39 cellular contexts compared by ENCODE assay signal in the genomic region with DNA sequence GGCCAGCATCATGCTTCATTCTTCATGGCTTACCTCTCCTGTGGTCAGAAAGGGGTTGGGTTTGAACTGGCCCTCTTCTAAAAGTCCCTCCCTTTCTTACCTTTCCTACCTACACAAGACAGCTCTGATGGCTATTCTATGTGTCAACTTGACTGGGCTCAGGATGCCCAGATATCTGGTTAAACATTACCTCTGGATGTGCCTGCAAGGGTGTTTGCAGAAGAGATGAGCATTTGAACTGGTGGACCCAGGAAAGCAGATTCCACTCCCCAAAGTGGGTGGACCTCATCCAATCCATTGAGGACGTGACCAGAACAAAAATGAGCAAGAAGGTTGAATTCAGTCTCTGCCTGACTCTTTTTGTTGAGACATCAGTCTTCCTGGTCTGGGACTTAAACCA.
"Had no signal": no experiment of that assay in that cellular context is flagged by ENCODE, and none has a peak within 500 bp of the region (broad histone marks: within the 10 kb centered on the region; RNA-seq: fewer than 3 reads in every experiment).

No MANE protein-coding gene starts in this region.

- H3K4me3 ChIP-seq: adrenal gland, ascending aorta, body of pancreas, breast epithelium, cardiac muscle cell had no signal

- H3K9me3 ChIP-seq: adrenal gland, ascending aorta had no signal

- H3K27me3 ChIP-seq: adrenal gland, ascending aorta, body of pancreas, brain microvascular endothelial cell, breast epithelium, cardiac muscle cell had no signal

- DNase-seq: activated effector memory CD4-positive, alpha-beta T cell treated with anti-CD3 and anti-CD28 coated beads, Interleukin-2, amount 50 U/mL, for 16 hours; activated effector memory CD4-positive, alpha-beta T cell treated with Interleukin-2 at 50 U/mL for 16 hours; activated gamma-delta T cell; activated gamma-delta T cell treated with Interleukin-2 at 50 U/mL for 16 hours; activated naive CD4-positive, alpha-beta T cell; activated naive CD4-positive, alpha-beta T cell treated with anti-CD3 and anti-CD28 coated beads for 36 hours; activated naive CD4-positive, alpha-beta T cell treated with anti-CD3 and anti-CD28 coated beads, Interleukin-2, amount 10 ng/mL, durations not matched to agents 7 days and 5 days; activated naive CD4-positive, alpha-beta T cell treated with anti-CD3 and anti-CD28 coated beads, Interleukin-2, amount 50 U/mL, for 16 hours; activated naive CD4-positive, alpha-beta T cell treated with Interleukin-2 at 50 U/mL for 16 hours; activated naive CD8-positive, alpha-beta T cell treated with anti-CD3 and anti-CD28 coated beads for 36 hours; activated naive CD8-positive, alpha-beta T cell treated with anti-CD3 and anti-CD28 coated beads, Interleukin-2, amount 10 ng/mL, durations not matched to agents 7 days and 5 days; activated naive CD8-positive, alpha-beta T cell treated with anti-CD3 and anti-CD28 coated beads, Interleukin-2, amount 50 U/mL, for 24 hours; activated T-cell treated with anti-CD3 and anti-CD28 coated beads, Interleukin-2, amount 50 U/mL, for 1 hour; activated T-cell treated with anti-CD3 and anti-CD28 coated beads, Interleukin-2, amount 50 U/mL, for 24 hours; activated T-cell treated with anti-CD3 and anti-CD28 coated beads, Interleukin-2, amount 50 U/mL, for 4 hours; activated T-cell treated with anti-CD3 and anti-CD28 coated beads, Interleukin-2, amount 50 U/mL, for 48 hours; activated T-cell treated with anti-CD3 and anti-CD28 coated beads, Interleukin-2, amount 50 U/mL, for 72 hours; adrenal gland; amniotic stem cell; amygdala; anterior cingulate cortex; aorta; body of pancreas; brain microvascular endothelial cell; caudate nucleus; central memory CD4-positive, alpha-beta T cell; cerebellar nuclear complex had no signal

- H3K36me3 Mint-ChIP-seq: activated naive CD4-positive, alpha-beta T cell treated with anti-CD3 and anti-CD28 coated beads, Interleukin-2, amount 10 ng/mL, durations not matched to agents 7 days and 5 days; activated naive CD4-positive, alpha-beta T cell treated with anti-CD3 and anti-CD28 coated beads, Interleukin-2, amount 50 U/mL, for 24 hours; activated naive CD8-positive, alpha-beta T cell treated with anti-CD3 and anti-CD28 coated beads for 36 hours; activated naive CD8-positive, alpha-beta T cell treated with anti-CD3 and anti-CD28 coated beads, Interleukin-2, amount 10 ng/mL, durations not matched to agents 7 days and 5 days had no signal

- H3K36me3 ChIP-seq: adrenal gland, ascending aorta, brain microvascular endothelial cell, breast epithelium, cardiac muscle cell had no signal

- ATAC-seq: activated naive CD4-positive, alpha-beta T cell treated with anti-CD3 and anti-CD28 coated beads, Interleukin-2, amount 50 U/mL, for 72 hours; activated naive CD8-positive, alpha-beta T cell treated with anti-CD3 and anti-CD28 coated beads, Interleukin-2, amount 50 U/mL, for 24 hours; activated T-cell treated with anti-CD3 and anti-CD28 coated beads, Interleukin-2, amount 50 U/mL, for 4 hours; activated T-cell treated with anti-CD3 and anti-CD28 coated beads, Interleukin-2, amount 50 U/mL, for 72 hours; activated T-helper 17 cell treated with anti-CD3 and anti-CD28 coated beads, Interleukin-2, amount 50 U/mL, for 72 hours; body of pancreas had no signal

- FAIRE-seq: colon had no signal

- H3K27me3 Mint-ChIP-seq: activated naive CD4-positive, alpha-beta T cell treated with anti-CD3 and anti-CD28 coated beads, Interleukin-2, amount 10 ng/mL, durations not matched to agents 7 days and 5 days; activated naive CD8-positive, alpha-beta T cell; activated naive CD8-positive, alpha-beta T cell treated with anti-CD3 and anti-CD28 coated beads for 36 hours; activated naive CD8-positive, alpha-beta T cell treated with anti-CD3 and anti-CD28 coated beads, Interleukin-2, amount 10 ng/mL, durations not matched to agents 7 days and 5 days; activated T-cell treated with anti-CD3 and anti-CD28 coated beads, Interleukin-2, amount 50 U/mL, for 24 hours; activated T-helper 17 cell treated with anti-CD3 and anti-CD28 coated beads, Interleukin-2, amount 50 U/mL, for 72 hours; brain; central memory CD8-positive, alpha-beta T cell had no signal

- H3K27ac Mint-ChIP-seq: activated naive CD4-positive, alpha-beta T cell treated with anti-CD3 and anti-CD28 coated beads for 36 hours; activated naive CD4-positive, alpha-beta T cell treated with anti-CD3 and anti-CD28 coated beads, Interleukin-2, amount 10 ng/mL, durations not matched to agents 7 days and 5 days; activated naive CD4-positive, alpha-beta T cell treated with anti-CD3 and anti-CD28 coated beads, Interleukin-2, amount 50 U/mL, for 24 hours; activated naive CD4-positive, alpha-beta T cell treated with anti-CD3 and anti-CD28 coated beads, Interleukin-2, amount 50 U/mL, for 72 hours; activated naive CD8-positive, alpha-beta T cell; activated naive CD8-positive, alpha-beta T cell treated with anti-CD3 and anti-CD28 coated beads for 36 hours; activated naive CD8-positive, alpha-beta T cell treated with anti-CD3 and anti-CD28 coated beads, Interleukin-2, amount 10 ng/mL, durations not matched to agents 7 days and 5 days; activated naive CD8-positive, alpha-beta T cell treated with anti-CD3 and anti-CD28 coated beads, Interleukin-2, amount 50 U/mL, for 24 hours; activated T-cell treated with anti-CD3 and anti-CD28 coated beads, Interleukin-2, amount 50 U/mL, for 24 hours; activated T-cell treated with anti-CD3 and anti-CD28 coated beads, Interleukin-2, amount 50 U/mL, for 72 hours; activated T-helper 1 cell treated with anti-CD3 and anti-CD28 coated beads, Interleukin-12 subunit alpha, Interleukin-12 subunit beta, Interleukin-2, Interleukin-4 antibody, amounts not matched to agents 30 ng/mL and 10 ng/mL and 1 ng/mL, durations not matched to agents 14 hours and 24 hours and 36 hours; activated T-helper 17 cell treated with anti-CD3 and anti-CD28 coated beads, Interleukin-2, amount 50 U/mL, for 72 hours; activated T-helper 2 cell treated with anti-CD3 and anti-CD28 coated beads, Interferon-gamma antibody, Interleukin-2, Interleukin-4, amounts not matched to agents 10 μg/mL and 5 μg/mL and 100 μg/mL, durations not matched to agents 14 hours and 24 hours and 36 hours; brain had no signal

- H3K9me3 Mint-ChIP-seq: central memory CD8-positive, alpha-beta T cell had no signal

- H3K27ac ChIP-seq: adrenal gland, ascending aorta, body of pancreas, brain microvascular endothelial cell, breast epithelium, cardiac muscle cell had no signal

- H3K4me3 Mint-ChIP-seq: activated naive CD4-positive, alpha-beta T cell treated with anti-CD3 and anti-CD28 coated beads for 36 hours; activated naive CD4-positive, alpha-beta T cell treated with anti-CD3 and anti-CD28 coated beads, Interleukin-2, amount 10 ng/mL, durations not matched to agents 7 days and 5 days; activated naive CD4-positive, alpha-beta T cell treated with anti-CD3 and anti-CD28 coated beads, Interleukin-2, amount 50 U/mL, for 24 hours; activated naive CD8-positive, alpha-beta T cell; activated naive CD8-positive, alpha-beta T cell treated with anti-CD3 and anti-CD28 coated beads for 36 hours; activated naive CD8-positive, alpha-beta T cell treated with anti-CD3 and anti-CD28 coated beads, Interleukin-2, amount 10 ng/mL, durations not matched to agents 7 days and 5 days; activated naive CD8-positive, alpha-beta T cell treated with anti-CD3 and anti-CD28 coated beads, Interleukin-2, amount 50 U/mL, for 24 hours; activated T-cell treated with anti-CD3 and anti-CD28 coated beads, Interleukin-2, amount 50 U/mL, for 24 hours; activated T-cell treated with anti-CD3 and anti-CD28 coated beads, Interleukin-2, amount 50 U/mL, for 4 hours; activated T-cell treated with anti-CD3 and anti-CD28 coated beads, Interleukin-2, amount 50 U/mL, for 72 hours; activated T-helper 1 cell treated with anti-CD3 and anti-CD28 coated beads, Interleukin-12 subunit alpha, Interleukin-12 subunit beta, Interleukin-2, Interleukin-4 antibody, amounts not matched to agents 30 ng/mL and 10 ng/mL and 1 ng/mL, durations not matched to agents 14 hours and 24 hours and 36 hours; activated T-helper 17 cell treated with anti-CD3 and anti-CD28 coated beads, Interleukin-2, amount 50 U/mL, for 72 hours; brain; central memory CD8-positive, alpha-beta T cell had no signal

- H3K4me1 Mint-ChIP-seq: activated naive CD4-positive, alpha-beta T cell treated with anti-CD3 and anti-CD28 coated beads, Interleukin-2, amount 10 ng/mL, durations not matched to agents 7 days and 5 days; activated naive CD4-positive, alpha-beta T cell treated with anti-CD3 and anti-CD28 coated beads, Interleukin-2, amount 50 U/mL, for 24 hours; activated naive CD8-positive, alpha-beta T cell treated with anti-CD3 and anti-CD28 coated beads for 36 hours; activated naive CD8-positive, alpha-beta T cell treated with anti-CD3 and anti-CD28 coated beads, Interleukin-2, amount 10 ng/mL, durations not matched to agents 7 days and 5 days; activated T-helper 17 cell treated with anti-CD3 and anti-CD28 coated beads, Interleukin-2, amount 50 U/mL, for 72 hours; brain; central memory CD8-positive, alpha-beta T cell had no signal

- H3K4me1 ChIP-seq: adrenal gland, ascending aorta, body of pancreas, breast epithelium had no signal
